Comparison of ENCODE assay signal across 12 cellular contexts in genomic region chr11:78800756-78801155, GRCh38.
DNase-seq lines count a peak whose midpoint lies in the region; ATAC-seq and TF ChIP-seq lines count a peak whose summit lies in the region.
"Had no signal": no experiment of that assay in that cellular context is flagged by ENCODE, and none has a peak within 500 bp of the region (broad histone marks: within the 10 kb centered on the region; RNA-seq: fewer than 3 reads in every experiment).

No MANE protein-coding gene starts in this region.

- H3K27ac Mint-ChIP-seq in HFFc6, result peak overlapping the region; percentile 97
- H3K27ac Mint-ChIP-seq in mesothelial cell of epicardium, result peak overlapping the region; percentile 81
- H3K27ac Mint-ChIP-seq in T-helper 17 cell, result no peak overlapping the region
- H3K27ac Mint-ChIP-seq: memory B cell had no signal

- TF ChIP-seq CTCF in HFFc6 (IDR thresholded peaks at IDR 0.05), result no peak
- no peak for TF ChIP-seq CTCF in mesothelial cell of epicardium (IDR thresholded peaks at IDR 0.05; ENCODE audit: unreplicated experiment)
- TF ChIP-seq CTCF in thoracic aorta (IDR thresholded peaks at IDR 0.05), result no peak

- H3K27ac ChIP-seq in caudate nucleus (ENCODE audit: low read depth, low read length) (peak overlapping the region; percentile 42), thoracic aorta (peak overlapping the region; percentile 65 to 73)
- H3K27ac ChIP-seq: WERI-Rb-1 had no signal

- H3K36me3 ChIP-seq in thoracic aorta, result no peaks in the 10 kb centered on the region
- H3K36me3 ChIP-seq: WERI-Rb-1 had no signal

- DNase-seq in HFFc6 (no peak), caudate nucleus (lab: John Stamatoyannopoulos, UW) (no peak), mesothelial cell of epicardium (ENCODE audit: low spot score in 2 of 2, unreplicated experiment in 2 of 2) (no peak), thoracic aorta (ENCODE audit: low spot score) (no peak), 8988T (no peak), T-helper 17 cell (no peak), DMS153 (lab: John Stamatoyannopoulos, UW) (no peak)
- DNase-seq: erythroblast; H7; stimulated activated CD4-positive, alpha-beta T cell treated with anti-CD3 and anti-CD28 coated beads, Interleukin-2, amount 100 ng/mL, for 24 hours; WERI-Rb-1 had no signal

- ATAC-seq in thoracic aorta (ENCODE audit: insufficient number of reproducible peaks, low FRiP score, low read depth) (no peak), T-helper 17 cell (no peak)

- H3K4me1 Mint-ChIP-seq in HFFc6 (ENCODE audit: low read depth) (peaks cover 72% of the 10 kb centered on the region), mesothelial cell of epicardium (peaks cover 44% of the 10 kb centered on the region), T-helper 17 cell (no peaks in the 10 kb centered on the region)
- H3K4me1 Mint-ChIP-seq: memory B cell had no signal

- peak overlapping the region; percentile 30; the same call in 1 of the 2 replicates for H3K4me3 Mint-ChIP-seq in HFFc6
- H3K4me3 Mint-ChIP-seq in mesothelial cell of epicardium, result no peak overlapping the region
- no peak overlapping the region for H3K4me3 Mint-ChIP-seq in T-helper 17 cell
- H3K4me3 Mint-ChIP-seq: memory B cell had no signal

- no peaks in the 10 kb centered on the region for H3K27me3 ChIP-seq in thoracic aorta (replicated peaks; ENCODE audit: insufficient read depth)

- H3K4me1 ChIP-seq in thoracic aorta (ENCODE audit: control insufficient read depth in 1 of 2, low read depth in 2 of 2), result peaks cover 26 to 40% of the 10 kb centered on the region in 2 donors

- H3K36me3 Mint-ChIP-seq in HFFc6 (ENCODE audit: low read depth) (peaks cover 6% of the 10 kb centered on the region), mesothelial cell of epicardium (peaks cover 7% of the 10 kb centered on the region), T-helper 17 cell (ENCODE audit: low read depth) (no peaks in the 10 kb centered on the region)
- H3K36me3 Mint-ChIP-seq: memory B cell had no signal

- no peaks in the 10 kb centered on the region for H3K9me3 ChIP-seq in thoracic aorta
- no peaks in the 10 kb centered on the region for H3K9me3 ChIP-seq in T-helper 17 cell (ENCODE audit: control insufficient read depth, low read length, poor library complexity, severe bottlenecking)

- H3K9me3 Mint-ChIP-seq in HFFc6, result no peaks in the 10 kb centered on the region
- no peaks in the 10 kb centered on the region for H3K9me3 Mint-ChIP-seq in mesothelial cell of epicardium
- H3K9me3 Mint-ChIP-seq: memory B cell had no signal

- H3K27me3 Mint-ChIP-seq in HFFc6 (ENCODE audit: insufficient read depth), result no peaks in the 10 kb centered on the region; the same call in 1 of the 2 replicates
- no peaks in the 10 kb centered on the region for H3K27me3 Mint-ChIP-seq in mesothelial cell of epicardium (ENCODE audit: low read depth)
- H3K27me3 Mint-ChIP-seq in T-helper 17 cell, result peaks cover 22% of the 10 kb centered on the region
- H3K27me3 Mint-ChIP-seq: memory B cell had no signal

- H3K4me3 ChIP-seq in thoracic aorta, result no peak overlapping the region
